In genomic region chr11:67262731-67263675, GRCh38 we compare ENCODE assay signal across 1 cellular context.
TF ChIP-seq lines count a peak whose summit lies in the region.

No MANE protein-coding gene starts in this region.

TF ChIP-seq in PFSK-1, 5 proteins besides CTCF, POLR2A, EP300 and RAD21 (continued from another document):
- TF ChIP-seq, protein P1, sequence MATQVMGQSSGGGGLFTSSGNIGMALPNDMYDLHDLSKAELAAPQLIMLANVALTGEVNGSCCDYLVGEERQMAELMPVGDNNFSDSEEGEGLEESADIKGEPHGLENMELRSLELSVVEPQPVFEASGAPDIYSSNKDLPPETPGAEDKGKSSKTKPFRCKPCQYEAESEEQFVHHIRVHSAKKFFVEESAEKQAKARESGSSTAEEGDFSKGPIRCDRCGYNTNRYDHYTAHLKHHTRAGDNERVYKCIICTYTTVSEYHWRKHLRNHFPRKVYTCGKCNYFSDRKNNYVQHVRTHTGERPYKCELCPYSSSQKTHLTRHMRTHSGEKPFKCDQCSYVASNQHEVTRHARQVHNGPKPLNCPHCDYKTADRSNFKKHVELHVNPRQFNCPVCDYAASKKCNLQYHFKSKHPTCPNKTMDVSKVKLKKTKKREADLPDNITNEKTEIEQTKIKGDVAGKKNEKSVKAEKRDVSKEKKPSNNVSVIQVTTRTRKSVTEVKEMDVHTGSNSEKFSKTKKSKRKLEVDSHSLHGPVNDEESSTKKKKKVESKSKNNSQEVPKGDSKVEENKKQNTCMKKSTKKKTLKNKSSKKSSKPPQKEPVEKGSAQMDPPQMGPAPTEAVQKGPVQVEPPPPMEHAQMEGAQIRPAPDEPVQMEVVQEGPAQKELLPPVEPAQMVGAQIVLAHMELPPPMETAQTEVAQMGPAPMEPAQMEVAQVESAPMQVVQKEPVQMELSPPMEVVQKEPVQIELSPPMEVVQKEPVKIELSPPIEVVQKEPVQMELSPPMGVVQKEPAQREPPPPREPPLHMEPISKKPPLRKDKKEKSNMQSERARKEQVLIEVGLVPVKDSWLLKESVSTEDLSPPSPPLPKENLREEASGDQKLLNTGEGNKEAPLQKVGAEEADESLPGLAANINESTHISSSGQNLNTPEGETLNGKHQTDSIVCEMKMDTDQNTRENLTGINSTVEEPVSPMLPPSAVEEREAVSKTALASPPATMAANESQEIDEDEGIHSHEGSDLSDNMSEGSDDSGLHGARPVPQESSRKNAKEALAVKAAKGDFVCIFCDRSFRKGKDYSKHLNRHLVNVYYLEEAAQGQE (IDR thresholded peaks at IDR 0.05; ENCODE audit: insufficient read depth in 1 of 2, low read depth in 2 of 2, low read length in 2 of 2) = no peak
- no peak for TF ChIP-seq SIN3A (IDR thresholded peaks at IDR 0.05; ENCODE audit: borderline replicate concordance, insufficient read depth, low read length)
